Comparison of ENCODE assay signal across 7 cellular contexts in the genomic region with DNA sequence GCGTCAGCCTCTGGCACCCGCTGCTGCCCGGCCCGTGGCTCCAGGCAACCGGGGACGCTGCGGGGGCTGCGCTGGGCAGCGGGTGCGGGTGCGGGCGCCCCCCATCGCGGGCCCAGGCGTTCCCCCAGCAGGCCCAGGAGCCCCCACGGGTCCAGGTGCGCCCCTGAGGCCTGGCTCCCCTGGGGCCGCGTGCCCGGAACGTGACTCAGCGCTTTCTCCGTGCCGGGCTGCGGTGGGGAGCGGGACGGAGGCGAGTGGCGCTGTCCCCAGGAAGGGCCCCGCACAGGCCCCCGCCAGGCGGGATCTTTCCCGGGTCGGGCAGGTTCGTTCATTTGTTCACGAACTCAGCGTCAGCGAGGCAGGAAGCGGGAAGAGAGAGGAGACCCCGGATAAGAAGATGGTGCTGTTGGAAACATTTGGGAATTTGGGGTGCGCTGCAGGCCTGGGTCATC. TPM values are rescaled to one million over a fixed set of nuclear protein-coding genes. Genes with fewer than 3 reads are reported as not detected.
DNase-seq lines count a peak whose midpoint lies in the region; ATAC-seq lines count a peak whose summit lies in the region.
"Had no signal": no experiment of that assay in that cellular context is flagged by ENCODE, and none has a peak within 500 bp of the region (broad histone marks: within the 10 kb centered on the region; RNA-seq: fewer than 3 reads in every experiment).

No MANE protein-coding gene starts in this region.

- no peaks in the 10 kb centered on the region for H3K27me3 ChIP-seq in esophagus (ENCODE audit: control insufficient read depth in 1 of 2, insufficient read depth in 2 of 2, low read length in 2 of 2)

- no peaks in the 10 kb centered on the region for H3K9me3 ChIP-seq in esophagus (ENCODE audit: control insufficient read depth in 2 of 2, insufficient read depth in 1 of 2, low read depth in 1 of 2, low read length in 1 of 2)

- peak; percentile 17 to 42 for DNase-seq in stimulated activated CD4-positive, alpha-beta T cell treated with anti-CD3 and anti-CD28 coated beads, Interleukin-4, amount 100 ng/mL, for 4 hours
- DNase-seq in NCI-H1092 (lab: John Stamatoyannopoulos, UW), result no peak
- DNase-seq in ureter (ENCODE audit: low spot score), result no peak

- 29% methylated on average over 39 to 41 of the region's 41 CpGs for whole genome bisulfite sequencing in esophagus, 2 donors

- ATAC-seq in HG03196 (IDR thresholded peaks at IDR 0.05; ENCODE audit: unreplicated experiment), result no peak

- H3K4me1 ChIP-seq in esophagus (ENCODE audit: control insufficient read depth in 2 of 2, insufficient read depth in 2 of 2, low read length in 1 of 2), result peaks cover 3 to 5% of the 10 kb centered on the region in 2 donors

- H3K27ac ChIP-seq in esophagus (ENCODE audit: low read depth in 2 of 2, low read length in 1 of 2), result no peak overlapping the region

- H3K27ac Mint-ChIP-seq in IgD-negative memory B cell, result peak overlapping the region in 2 of 3 donors; percentile 25 to 78

- no peaks in the 10 kb centered on the region for H3K9me3 Mint-ChIP-seq in IgD-negative memory B cell

- H3K36me3 Mint-ChIP-seq in IgD-negative memory B cell, result no peaks in the 10 kb centered on the region

- H3K36me3 ChIP-seq in esophagus (ENCODE audit: control insufficient read depth in 2 of 2, insufficient read depth in 2 of 2, low read length in 1 of 2), result no peaks in the 10 kb centered on the region

- peak overlapping the region in 2 of 4 donors; percentile 63 to 68 for H3K4me3 Mint-ChIP-seq in IgD-negative memory B cell

- H3K4me1 Mint-ChIP-seq in IgD-negative memory B cell, result peaks cover 0 to 12% (median 4%) of the 10 kb centered on the region in 3 donors

- no peaks in the 10 kb centered on the region for H3K27me3 Mint-ChIP-seq in IgD-negative memory B cell

- peak overlapping the region; percentile 26 to 35 for H3K4me3 ChIP-seq in esophagus (ENCODE audit: low read depth in 1 of 2, low read length in 2 of 2)

RNA-seq across cellular contexts. Expression of a gene that starts 18.4 kb away (rescaled TPM):
- polyA plus RNA-seq in IgD-negative memory B cell (52.7 TPM), esophagus (10 to 100 TPM; 57.0 to 77.2 TPM)
- total RNA-seq in ureter, result 206 TPM

RNA-seq across cellular contexts. Expression of a gene that starts 19.1 kb away (rescaled TPM):
- not detected for polyA plus RNA-seq in IgD-negative memory B cell
- polyA plus RNA-seq in esophagus, result under 1 TPM; 0.33 to 0.56 TPM
- 2.5 TPM for total RNA-seq in ureter
- total RNA-seq: pulmonary artery endothelial cell had no signal

RNA-seq across cellular contexts. Expression of a gene that starts 43.0 kb away (rescaled TPM):
- 1.6 TPM for polyA plus RNA-seq in IgD-negative memory B cell
- polyA plus RNA-seq in esophagus, result 1 to 10 TPM; 1.2 to 2.3 TPM
- total RNA-seq in ureter, result not detected
- total RNA-seq: pulmonary artery endothelial cell had no signal

RNA-seq across cellular contexts. Expression of a gene that starts 47.4 kb away (rescaled TPM):
- polyA plus RNA-seq in IgD-negative memory B cell (0.21 TPM), esophagus (under 1 TPM; 0.53 to 1.00 TPM)
- total RNA-seq in ureter, result not detected
- total RNA-seq: pulmonary artery endothelial cell had no signal

RNA-seq across cellular contexts. Expression of a gene that starts 49.6 kb away (rescaled TPM):
- 58.7 TPM for polyA plus RNA-seq in IgD-negative memory B cell
- polyA plus RNA-seq in esophagus, result 10 to 100 TPM; 34.3 to 57.9 TPM
- 88.0 TPM for total RNA-seq in ureter

Comparison
In these comparisons a context has a peak if more than half of its experiments do, and no peak if none do; other contexts are left out.
1. DNase-seq: peak in stimulated activated CD4-positive, alpha-beta T cell treated with anti-CD3 and anti-CD28 coated beads, Interleukin-4, amount 100 ng/mL, for 4 hours (2 of 2); none in NCI-H1092 (single experiment) and ureter (single experiment).